Comparison of ENCODE assay signal across 8 cellular contexts in the genomic region with DNA sequence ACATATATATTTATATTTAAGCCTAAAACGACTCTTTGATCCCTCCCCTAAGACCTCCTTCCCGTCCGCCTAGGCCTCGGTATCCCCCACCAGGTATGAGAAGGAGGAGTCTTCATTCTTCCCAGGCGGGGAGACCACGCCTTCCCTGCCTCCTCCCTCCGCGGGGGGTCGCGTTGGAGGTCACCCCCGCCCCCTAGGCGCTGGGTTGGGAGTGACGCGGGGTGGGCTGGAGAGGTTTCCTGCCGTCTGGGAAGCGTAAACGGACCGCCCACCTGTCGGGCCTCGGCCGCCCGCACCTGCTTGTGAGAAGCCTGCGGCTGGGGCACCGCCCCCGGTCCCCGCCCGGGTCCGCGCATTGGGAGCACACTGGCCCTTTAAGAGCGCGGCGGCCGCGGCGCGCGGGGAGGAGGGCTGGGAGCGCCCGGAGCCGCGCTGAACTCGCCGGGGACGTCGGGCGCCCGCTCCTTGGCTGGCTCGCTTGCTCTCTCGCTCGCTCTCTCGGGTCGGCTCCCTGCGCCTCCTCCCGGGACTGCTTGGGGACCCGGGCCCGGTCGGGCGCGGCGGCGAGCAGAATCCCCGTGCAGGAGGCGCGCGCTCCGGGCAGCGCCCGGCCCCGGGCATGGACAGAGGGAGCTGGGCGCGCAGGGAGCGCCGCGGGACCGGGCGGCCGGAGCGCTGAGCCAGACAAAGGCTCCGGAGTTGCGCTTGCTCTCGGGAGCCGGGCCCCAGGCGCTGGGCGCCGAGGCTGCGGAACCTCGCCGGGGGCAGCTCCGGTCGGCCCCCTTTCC. TPM values are rescaled to one million over a fixed set of nuclear protein-coding genes. Genes with fewer than 3 reads are reported as not detected.
A peak's percentile ranks its signal among the peaks of the same experiment; 100 is the strongest.
DNase-seq lines count a peak whose midpoint lies in the region; ATAC-seq and TF ChIP-seq lines count a peak whose summit lies in the region.

A gene (plus strand): TSS at position 404 of the 788 bp plus-strand sequence. CDS start 597 bp downstream, outside the sequence.

- H3K4me1 ChIP-seq in lung (ENCODE audit: control insufficient read depth in 2 of 2, insufficient read depth in 2 of 2, low read length in 2 of 2), result peaks cover 15 to 38% of the 10 kb centered on the region in 2 donors

- H3K4me3 ChIP-seq in lung, result peak within 1 kb of the TSS; percentile 63

- H3K9me3 ChIP-seq in lung (ENCODE audit: control insufficient read depth in 2 of 2, insufficient read depth in 1 of 2, low read length in 1 of 2), result no peaks in the 10 kb centered on the region

- no peaks in the 10 kb centered on the region for H3K36me3 ChIP-seq in lung (ENCODE audit: control insufficient read depth in 2 of 2, insufficient read depth in 2 of 2, low read length in 2 of 2)

- ATAC-seq in HG02642 (IDR thresholded peaks at IDR 0.05; ENCODE audit: poor library complexity, unreplicated experiment) (peak; percentile 69), lung (ENCODE audit: insufficient read depth, low FRiP score) (peak; percentile 71)

- peak; percentile 88 for DNase-seq in GM03348 (ENCODE audit: low spot score)
- DNase-seq in NCI-H226, result peak; percentile 77
- DNase-seq in activated CD4-positive, alpha-beta T cell treated with anti-CD3 and anti-CD28 coated beads, Interleukin-2, amount 50 U/mL, for 48 hours, result peak; percentile 67 to 76
- peak; percentile 35 for DNase-seq in effector CD4-positive, alpha-beta T cell
- DNase-seq in lung (ENCODE audit: low spot score), result peak; percentile 90
- DNase-seq in stimulated activated CD4-positive, alpha-beta T cell treated with anti-CD3 and anti-CD28 coated beads, TNF-alpha, amount 100 ng/mL, for 4 hours (ENCODE audit: low read depth in 3 of 3), result peak; percentile 46 to 53 (median 50)
- DNase-seq in pons (ENCODE audit: low spot score), result no peak

- H3K27ac ChIP-seq in lung (ENCODE audit: low read depth in 1 of 2, low read length in 1 of 2), result peak within 1 kb of the TSS; percentile 87 to 94

- TF ChIP-seq CTCF in lung (IDR thresholded peaks at IDR 0.05; ENCODE audit: control extremely low read depth, extremely low read depth), result no peak

- no peaks in the 10 kb centered on the region for H3K27me3 ChIP-seq in lung (ENCODE audit: control insufficient read depth, insufficient read depth)

- 0 to 1% methylated on average over 51 to 90 of the region's 90 CpGs for WGBS in lung, 2 donors

RNA-seq across cellular contexts. Expression of the gene that starts here (rescaled TPM):
- 10 to 100 TPM; 35.3 to 44.5 TPM for total RNA-seq in lung
- 10 to 100 TPM; 19.5 to 23.6 TPM for polyA plus RNA-seq in lung
